13 cellular contexts compared by ENCODE assay signal in genomic region chr1:166083887-166084286, GRCh38.
DNase-seq lines count a peak whose midpoint lies in the region; ATAC-seq and TF ChIP-seq lines count a peak whose summit lies in the region.
"Had no signal": no experiment of that assay in that cellular context is flagged by ENCODE, and none has a peak within 500 bp of the region (broad histone marks: within the 10 kb centered on the region; RNA-seq: fewer than 3 reads in every experiment).

No MANE protein-coding gene starts in this region.

- peaks cover 25% of the 10 kb centered on the region for H3K4me1 Mint-ChIP-seq in activated T-cell treated with anti-CD3 and anti-CD28 coated beads, Interleukin-2, amount 50 U/mL, for 4 hours (ENCODE audit: low read depth)
- peaks cover 13% of the 10 kb centered on the region for H3K4me1 Mint-ChIP-seq in glutamatergic neuron (ENCODE audit: low read depth, unreplicated experiment)
- H3K4me1 Mint-ChIP-seq: stimulated activated naive B cell treated with anti-CD40 and anti-IgM and Interleukin-4, amounts not matched to agents 10 μg/mL and 1 μg/mL and 100 μg/mL, for 72 hours had no signal

- peaks cover 4% of the 10 kb centered on the region for H3K27me3 Mint-ChIP-seq in activated T-cell treated with anti-CD3 and anti-CD28 coated beads, Interleukin-2, amount 50 U/mL, for 4 hours (ENCODE audit: low read depth)
- H3K27me3 Mint-ChIP-seq in glutamatergic neuron (ENCODE audit: unreplicated experiment), result peaks cover 13% of the 10 kb centered on the region

- TF ChIP-seq CTCF in glutamatergic neuron (IDR thresholded peaks at IDR 0.05; ENCODE audit: partially characterized antibody, unreplicated experiment), result no peak
- no peak for TF ChIP-seq CTCF in left lung (IDR thresholded peaks at IDR 0.05)
- no peak for TF ChIP-seq CTCF in right atrium auricular region (IDR thresholded peaks at IDR 0.05)

- H3K9me3 Mint-ChIP-seq in activated T-cell treated with anti-CD3 and anti-CD28 coated beads, Interleukin-2, amount 50 U/mL, for 4 hours, result no peaks in the 10 kb centered on the region
- peaks cover 5% of the 10 kb centered on the region for H3K9me3 Mint-ChIP-seq in glutamatergic neuron (ENCODE audit: unreplicated experiment)
- H3K9me3 Mint-ChIP-seq: H9; natural killer cell treated with Interleukin-12 subunit alpha and Interleukin-12 subunit beta and Interleukin-15 and Interleukin-18, amount 100 ng/mL, for 72 hours had no signal

- intact Hi-C loops in left lung (cut with DNase I), result no loop called here

- no peak for DNase-seq in activated T-cell treated with anti-CD3 and anti-CD28 coated beads, Interleukin-2, amount 50 U/mL, for 4 hours
- DNase-seq in activated T-cell treated with anti-CD3 and anti-CD28 coated beads, Interleukin-2, amount 50 U/mL, for 48 hours, result no peak
- no peak for DNase-seq in glutamatergic neuron
- no peak for DNase-seq in left lung
- no peak for DNase-seq in hippocampal formation (lab: John Stamatoyannopoulos, UW)
- DNase-seq in right atrium auricular region (ENCODE audit: low spot score), result no peak
- DNase-seq: H9; NCI-H524 treated with DMSO at 0.1 percent for 48 hours; stimulated activated naive B cell treated with anti-CD40 and anti-IgM and Interleukin-4, amounts not matched to agents 10 μg/mL and 1 μg/mL and 100 μg/mL, for 72 hours had no signal

- H3K4me1 ChIP-seq in left lung, result no peaks in the 10 kb centered on the region
- H3K4me1 ChIP-seq in right atrium auricular region, result peaks cover 0 to 16% of the 10 kb centered on the region in 2 donors

- no peak overlapping the region for H3K4me3 Mint-ChIP-seq in activated T-cell treated with anti-CD3 and anti-CD28 coated beads, Interleukin-2, amount 50 U/mL, for 4 hours
- H3K4me3 Mint-ChIP-seq in glutamatergic neuron (ENCODE audit: unreplicated experiment), result no peak overlapping the region
- H3K4me3 Mint-ChIP-seq: H9; natural killer cell treated with Interleukin-12 subunit alpha and Interleukin-12 subunit beta and Interleukin-15 and Interleukin-18, amount 100 ng/mL, for 72 hours; stimulated activated naive B cell treated with anti-CD40 and anti-IgM and Interleukin-4, amounts not matched to agents 10 μg/mL and 1 μg/mL and 100 μg/mL, for 72 hours had no signal

- peak overlapping the region; percentile 5 for H3K27ac Mint-ChIP-seq in glutamatergic neuron (ENCODE audit: unreplicated experiment)
- H3K27ac Mint-ChIP-seq: H9; natural killer cell treated with Interleukin-12 subunit alpha and Interleukin-12 subunit beta and Interleukin-15 and Interleukin-18, amount 100 ng/mL, for 72 hours; stimulated activated naive B cell treated with anti-CD40 and anti-IgM and Interleukin-4, amounts not matched to agents 10 μg/mL and 1 μg/mL and 100 μg/mL, for 72 hours had no signal

- H3K36me3 Mint-ChIP-seq in activated T-cell treated with anti-CD3 and anti-CD28 coated beads, Interleukin-2, amount 50 U/mL, for 4 hours (ENCODE audit: insufficient read depth), result no peaks in the 10 kb centered on the region
- H3K36me3 Mint-ChIP-seq in glutamatergic neuron (ENCODE audit: unreplicated experiment), result peaks cover 4% of the 10 kb centered on the region
- H3K36me3 Mint-ChIP-seq: natural killer cell treated with Interleukin-12 subunit alpha and Interleukin-12 subunit beta and Interleukin-15 and Interleukin-18, amount 100 ng/mL, for 72 hours; stimulated activated naive B cell treated with anti-CD40 and anti-IgM and Interleukin-4, amounts not matched to agents 10 μg/mL and 1 μg/mL and 100 μg/mL, for 72 hours had no signal

- H3K27ac ChIP-seq in left lung, result no peak overlapping the region
- no peak overlapping the region for H3K27ac ChIP-seq in right atrium auricular region
- H3K27ac ChIP-seq: epithelial cell of prostate had no signal

- H3K9me3 ChIP-seq in left lung (no peaks in the 10 kb centered on the region), right atrium auricular region (no peaks in the 10 kb centered on the region)

- no peaks in the 10 kb centered on the region for H3K27me3 ChIP-seq in left lung
- H3K27me3 ChIP-seq in right atrium auricular region, result no peaks in the 10 kb centered on the region

- no peak overlapping the region for H3K4me3 ChIP-seq in left lung
- no peak overlapping the region for H3K4me3 ChIP-seq in right atrium auricular region

- ATAC-seq in activated T-cell treated with anti-CD3 and anti-CD28 coated beads, Interleukin-2, amount 50 U/mL, for 4 hours, result peak; percentile 74 to 85
- ATAC-seq in GM21529 (IDR thresholded peaks at IDR 0.05; ENCODE audit: unreplicated experiment), result peak; percentile 88
- peak; percentile 74 for ATAC-seq in HG03175 (IDR thresholded peaks at IDR 0.05; ENCODE audit: unreplicated experiment)
- ATAC-seq in left lung, result no peak

- H3K36me3 ChIP-seq in left lung, result no peaks in the 10 kb centered on the region
- H3K36me3 ChIP-seq in right atrium auricular region, result no peaks in the 10 kb centered on the region
